Comparison of ENCODE assay signal across 12 cellular contexts in the genomic region with DNA sequence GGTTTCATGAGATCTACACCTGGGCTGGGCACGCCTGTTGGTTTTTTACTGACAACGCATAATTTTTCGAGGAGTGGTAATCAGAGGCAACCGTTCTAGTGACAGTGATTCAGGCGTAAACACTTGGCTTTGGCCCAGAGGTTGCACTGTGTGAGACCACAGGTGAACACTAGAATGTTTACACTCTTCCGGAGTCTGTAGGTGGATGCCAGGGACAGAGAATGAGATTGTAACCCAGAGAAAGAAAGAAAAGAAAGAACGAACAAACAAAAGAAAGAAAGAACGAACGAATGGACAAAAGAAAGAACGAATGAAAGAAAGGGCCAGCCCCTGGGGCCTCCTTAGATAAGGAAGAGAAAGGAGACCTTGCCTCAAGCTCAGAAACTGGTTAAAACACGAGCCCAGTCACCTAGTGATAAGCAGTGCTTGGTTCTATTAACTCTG.
DNase-seq lines count a peak whose midpoint lies in the region; FAIRE-seq and TF ChIP-seq lines count a peak whose summit lies in the region.
"Had no signal": no experiment of that assay in that cellular context is flagged by ENCODE, and none has a peak within 500 bp of the region (broad histone marks: within the 10 kb centered on the region; RNA-seq: fewer than 3 reads in every experiment).

No MANE protein-coding gene starts in this region.

- H3K23ac ChIP-seq in mesendoderm (ENCODE audit: low read length): no peak overlapping the region

- H3K79me2 ChIP-seq in mesendoderm (ENCODE audit: control insufficient read depth, insufficient read depth, low read length): no peaks in the 10 kb centered on the region

- no peak overlapping the region for H2BK15ac ChIP-seq in mesendoderm (replicated peaks; ENCODE audit: low read depth)

- H3K9ac ChIP-seq in kidney (ENCODE audit: low read length in 2 of 2) (no peak overlapping the region), mesendoderm (ENCODE audit: low read length) (no peak overlapping the region)

- peaks cover 66 to 82% (median 75%) of the 10 kb centered on the region in 3 donors for H3K4me1 Mint-ChIP-seq in IgD-negative memory B cell
- H3K4me1 Mint-ChIP-seq in T-helper 2 cell treated with Interferon-gamma antibody and Interleukin-4, amounts not matched to agents 5 μg/mL and 100 μg/mL, for 36 hours (ENCODE audit: low read depth): peaks cover 58% of the 10 kb centered on the region

- H4K8ac ChIP-seq in mesendoderm (ENCODE audit: low read depth, low read length): no peak overlapping the region

- H3K27ac Mint-ChIP-seq in IgD-negative memory B cell: peak overlapping the region; percentile 77 to 95 (median 93)
- peak overlapping the region; percentile 95 for H3K27ac Mint-ChIP-seq in T-helper 2 cell treated with Interferon-gamma antibody and Interleukin-4, amounts not matched to agents 5 μg/mL and 100 μg/mL, for 36 hours

- H2BK5ac ChIP-seq in mesendoderm (ENCODE audit: low read length): no peak overlapping the region

- no peak for DNase-seq in T-helper 2 cell treated with Interferon-gamma antibody and Interleukin-4, amounts not matched to agents 5 μg/mL and 100 μg/mL, for 36 hours (ENCODE audit: low spot score)
- peak; percentile 67 for DNase-seq in activated effector memory CD4-positive, alpha-beta T cell treated with Interleukin-2 at 50 U/mL for 16 hours
- peak; percentile 37 for DNase-seq in stimulated activated CD4-positive, alpha-beta T cell treated with anti-CD3 and anti-CD28 coated beads, Interleukin-4, amount 100 ng/mL, for 1 hour
- DNase-seq in kidney: no peak
- no peak for DNase-seq in NOMO-1 (lab: John Stamatoyannopoulos, UW; ENCODE audit: unreplicated experiment in 2 of 2)
- DNase-seq in mesendoderm: no peak
- DNase-seq in cerebellar nuclear complex (lab: John Stamatoyannopoulos, UW): no peak
- DNase-seq: cortex of kidney, glutamatergic neuron, NCI-H446 treated with DMSO at 0.1 percent for 48 hours had no signal

- no peaks in the 10 kb centered on the region for H3K36me3 ChIP-seq in kidney (ENCODE audit: control insufficient read depth in 1 of 2, insufficient read depth in 2 of 2, low read length in 2 of 2)
- H3K36me3 ChIP-seq in mesendoderm (ENCODE audit: control insufficient read depth, insufficient read depth, low read length): no peaks in the 10 kb centered on the region

- no peak overlapping the region for H3K18ac ChIP-seq in mesendoderm (ENCODE audit: low read length)

- peak overlapping the region; percentile 30 to 78 (median 54) for H3K4me3 Mint-ChIP-seq in IgD-negative memory B cell
- H3K4me3 Mint-ChIP-seq in T-helper 2 cell treated with Interferon-gamma antibody and Interleukin-4, amounts not matched to agents 5 μg/mL and 100 μg/mL, for 36 hours: peak overlapping the region; percentile 69

- H3K4me1 ChIP-seq in kidney (ENCODE audit: control insufficient read depth in 1 of 2, insufficient read depth in 1 of 2, low read depth in 1 of 2, low read length in 2 of 2) (no peaks in the 10 kb centered on the region), mesendoderm (ENCODE audit: control insufficient read depth, low read depth, low read length) (peaks cover 4% of the 10 kb centered on the region)

- H3K79me1 ChIP-seq in mesendoderm (ENCODE audit: low read length): no peaks in the 10 kb centered on the region

- no peaks in the 10 kb centered on the region for H3K27me3 Mint-ChIP-seq in IgD-negative memory B cell
- no peaks in the 10 kb centered on the region for H3K27me3 Mint-ChIP-seq in T-helper 2 cell treated with Interferon-gamma antibody and Interleukin-4, amounts not matched to agents 5 μg/mL and 100 μg/mL, for 36 hours (ENCODE audit: low read depth)

- H3K27ac ChIP-seq in kidney (ENCODE audit: low read depth in 2 of 2, low read length in 2 of 2): no peak overlapping the region
- H3K27ac ChIP-seq in mesendoderm (ENCODE audit: low read depth, low read length): no peak overlapping the region
- H3K27ac ChIP-seq: VCaP had no signal

- TF ChIP-seq CTCF in kidney (IDR thresholded peaks at IDR 0.05; ENCODE audit: borderline replicate concordance, extremely low read depth, insufficient read depth): no peak

- no peak overlapping the region for H3K4ac ChIP-seq in mesendoderm (ENCODE audit: low read depth, low read length)

- H4K5ac ChIP-seq in mesendoderm (ENCODE audit: low read length): no peak overlapping the region

- no peaks in the 10 kb centered on the region for H3K9me3 Mint-ChIP-seq in IgD-negative memory B cell
- H3K9me3 Mint-ChIP-seq in T-helper 2 cell treated with Interferon-gamma antibody and Interleukin-4, amounts not matched to agents 5 μg/mL and 100 μg/mL, for 36 hours: no peaks in the 10 kb centered on the region

- WGBS in mesendoderm (ENCODE audit: extremely low coverage, insufficient coverage, low lambda C conversion rate): no CpG with 5 or more reads among the region's 11 CpGs

- H2AK5ac ChIP-seq in mesendoderm (ENCODE audit: low read length): no peak overlapping the region

- peaks cover 5% of the 10 kb centered on the region for H3K36me3 Mint-ChIP-seq in IgD-negative memory B cell
- H3K36me3 Mint-ChIP-seq in T-helper 2 cell treated with Interferon-gamma antibody and Interleukin-4, amounts not matched to agents 5 μg/mL and 100 μg/mL, for 36 hours (ENCODE audit: low read depth): peaks cover 7% of the 10 kb centered on the region

- no peak for FAIRE-seq in kidney (lab: Jason Lieb, UNC)

- no peak overlapping the region for H3K4me2 ChIP-seq in mesendoderm (ENCODE audit: low read length)

- no peak overlapping the region for H2BK120ac ChIP-seq in mesendoderm (ENCODE audit: low read depth, low read length)

- no peak overlapping the region for H3K56ac ChIP-seq in mesendoderm (ENCODE audit: low read length)

- no peaks in the 10 kb centered on the region for H3K27me3 ChIP-seq in mesendoderm (ENCODE audit: insufficient read depth, low read length, poor library complexity)

- intact Hi-C loops in kidney (cut with DNase I): no loop called here

- H3K9me3 ChIP-seq in kidney (ENCODE audit: control insufficient read depth in 1 of 2, low read length in 2 of 2): no peaks in the 10 kb centered on the region

- H3K4me3 ChIP-seq in kidney (ENCODE audit: low read length in 2 of 2) (no peak overlapping the region), mesendoderm (ENCODE audit: low read length) (no peak overlapping the region)

Comparison
In these comparisons a context has a peak if more than half of its experiments do, and no peak if none do; other contexts are left out.
1. DNase-seq: peak in activated effector memory CD4-positive, alpha-beta T cell treated with Interleukin-2 at 50 U/mL for 16 hours (single experiment) and stimulated activated CD4-positive, alpha-beta T cell treated with anti-CD3 and anti-CD28 coated beads, Interleukin-4, amount 100 ng/mL, for 1 hour (single experiment); none in T-helper 2 cell treated with Interferon-gamma antibody and Interleukin-4, amounts not matched to agents 5 μg/mL and 100 μg/mL, for 36 hours (single experiment), kidney (single experiment), NOMO-1 (0 of 2), mesendoderm (single experiment) and cerebellar nuclear complex (0 of 2).